Comparison of ENCODE assay signal across 13 cellular contexts in the genomic region with DNA sequence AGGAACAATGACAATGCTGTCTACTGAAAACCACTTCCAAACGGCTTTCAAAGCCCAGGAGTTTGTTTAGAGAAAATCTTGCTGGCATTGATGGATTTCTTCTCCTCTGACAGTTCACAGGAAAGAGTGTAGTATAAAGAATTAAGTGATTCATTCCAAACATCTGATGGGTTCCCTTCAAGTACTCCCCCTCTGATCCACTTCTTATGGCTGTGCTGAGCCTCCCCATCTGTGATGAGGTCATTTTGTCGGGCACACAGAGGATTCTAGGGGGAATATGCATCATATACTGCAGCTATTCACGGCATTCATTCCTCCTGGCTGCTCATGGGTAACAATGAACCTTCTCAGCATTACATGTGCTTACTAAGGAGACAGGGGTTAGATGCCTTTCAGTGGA.
DNase-seq lines count a peak whose midpoint lies in the region; FAIRE-seq and TF ChIP-seq lines count a peak whose summit lies in the region.
"Had no signal": no experiment of that assay in that cellular context is flagged by ENCODE, and none has a peak within 500 bp of the region (broad histone marks: within the 10 kb centered on the region; RNA-seq: fewer than 3 reads in every experiment).

No MANE protein-coding gene starts in this region.

- H4K20me1 ChIP-seq in neural progenitor cell (ENCODE audit: low read depth) = no peaks in the 10 kb centered on the region

- peak overlapping the region; percentile 98 for H3K27ac Mint-ChIP-seq in neural progenitor cell

- H3K27me3 Mint-ChIP-seq in neural progenitor cell (ENCODE audit: insufficient read depth, low read depth) = peaks cover 4% of the 10 kb centered on the region
- H3K27me3 Mint-ChIP-seq: CD4-positive, alpha-beta T cell had no signal

- H3K4me1 ChIP-seq in neural progenitor cell = peaks cover 40% of the 10 kb centered on the region

- no peaks in the 10 kb centered on the region for H3K9me3 ChIP-seq in neural progenitor cell (ENCODE audit: low read depth)
- H3K9me3 ChIP-seq: neutrophil had no signal

- H3K27me3 ChIP-seq in neural progenitor cell = no peaks in the 10 kb centered on the region
- H3K27me3 ChIP-seq: neutrophil had no signal

- H3K79me2 ChIP-seq in neural progenitor cell (ENCODE audit: low read depth) = no peaks in the 10 kb centered on the region

- peaks cover 4% of the 10 kb centered on the region for H3K36me3 Mint-ChIP-seq in neural progenitor cell

- H3K4me3 Mint-ChIP-seq in neural progenitor cell = peak overlapping the region; percentile 74
- H3K4me3 Mint-ChIP-seq: CD4-positive, alpha-beta T cell had no signal

- no peaks in the 10 kb centered on the region for H3K9me3 Mint-ChIP-seq in neural progenitor cell
- H3K9me3 Mint-ChIP-seq: CD4-positive, alpha-beta T cell had no signal

- FAIRE-seq in RCC 7860 (lab: Jason Lieb, UNC) = peak; percentile 79
- FAIRE-seq: GM12878 had no signal

- no peak for TF ChIP-seq CTCF in epithelial cell of proximal tubule (conservative IDR thresholded peaks at IDR 0.05; ENCODE audit: low read depth, low read length)
- no peak for TF ChIP-seq CTCF in neural progenitor cell (IDR thresholded peaks at IDR 0.05)

- H3K4me1 Mint-ChIP-seq in neural progenitor cell = peaks cover 69% of the 10 kb centered on the region

- peak; percentile 74 for DNase-seq in Ammon's horn (ENCODE audit: low spot score)
- DNase-seq in RCC 7860 (ENCODE audit: low spot score) = peak; percentile 92
- peak; percentile 82 for DNase-seq in epithelial cell of proximal tubule (ENCODE audit: low read depth)
- no peak for DNase-seq in neural progenitor cell (ENCODE audit: low spot score)
- DNase-seq in cerebellum (ENCODE audit: low spot score) = no peak
- DNase-seq in NCI-H446 treated with DMSO at 0.1 percent for 48 hours (lab: John Stamatoyannopoulos, UW) = no peak
- DNase-seq in NCI-H2107 (lab: John Stamatoyannopoulos, UW) = no peak
- DNase-seq in iPS-NIHi7 (ENCODE audit: extremely low spot score) = no peak
- DNase-seq: CD4-positive, alpha-beta T cell; NCI-H524 treated with DMSO at 0.1 percent for 48 hours had no signal

- H3K9ac ChIP-seq in neural progenitor cell = no peak overlapping the region
- H3K9ac ChIP-seq: KMS-11 had no signal

- H3F3A ChIP-seq in neural progenitor cell (ENCODE audit: low read depth) = peaks cover 23% of the 10 kb centered on the region

- peak overlapping the region; percentile 65 for H3K4me2 ChIP-seq in neural progenitor cell
- H3K4me2 ChIP-seq: KMS-11 had no signal

- no peaks in the 10 kb centered on the region for H3K36me3 ChIP-seq in neural progenitor cell
- H3K36me3 ChIP-seq: neutrophil had no signal

- no peak overlapping the region for H3K4me3 ChIP-seq in epithelial cell of proximal tubule (ENCODE audit: low read depth, low read length)
- no peak overlapping the region for H3K4me3 ChIP-seq in neural progenitor cell
- H3K4me3 ChIP-seq: GM12878 had no signal

- no peak overlapping the region for H2AFZ ChIP-seq in neural progenitor cell (replicated peaks)

- no peak overlapping the region for H3K27ac ChIP-seq in neural progenitor cell
- H3K27ac ChIP-seq: KMS-11, neutrophil had no signal

Comparison
In these comparisons a context has a peak if more than half of its experiments do, and no peak if none do; other contexts are left out.
1. DNase-seq: peak in Ammon's horn (single experiment), RCC 7860 (single experiment) and epithelial cell of proximal tubule (single experiment); none in neural progenitor cell (single experiment), cerebellum (single experiment), NCI-H446 treated with DMSO at 0.1 percent for 48 hours (single experiment), NCI-H2107 (single experiment) and iPS-NIHi7 (single experiment).